8 cellular contexts compared by ENCODE assay signal in genomic region chr9:108933231-108933630, GRCh38. TPM values are rescaled to one million over a fixed set of nuclear protein-coding genes. Genes with fewer than 3 reads are reported as not detected.
DNase-seq lines count a peak whose midpoint lies in the region; ATAC-seq and TF ChIP-seq lines count a peak whose summit lies in the region.

No MANE protein-coding gene starts in this region.

- peak overlapping the region; percentile 71 for H2AFZ ChIP-seq in trophoblast cell (ENCODE audit: insufficient read depth, low read length, poor library complexity)

- H3K23ac ChIP-seq in trophoblast cell (ENCODE audit: low read length): no peak overlapping the region

- H3K14ac ChIP-seq in trophoblast cell (ENCODE audit: low read length): no peak overlapping the region

- H3K9ac ChIP-seq in trophoblast cell (ENCODE audit: low read length): peak overlapping the region; percentile 84

- no peaks in the 10 kb centered on the region for H3K9me3 ChIP-seq in trophoblast cell (ENCODE audit: insufficient read depth, low read depth, low read length)

- peaks cover 2% of the 10 kb centered on the region for H3K79me2 ChIP-seq in trophoblast cell (ENCODE audit: control insufficient read depth, insufficient read depth, low read length, poor library complexity)

- H3K27ac ChIP-seq in VCaP (peak overlapping the region; percentile 89), trophoblast cell (ENCODE audit: low read depth, low read length) (no peak overlapping the region)

- H3K4me1 ChIP-seq in trophoblast cell (ENCODE audit: control insufficient read depth in 1 of 2, insufficient read depth in 2 of 2, low read length in 2 of 2): peaks cover 0 to 7% of the 10 kb centered on the region in 2 experiments

- no peak overlapping the region for H2BK12ac ChIP-seq in trophoblast cell (ENCODE audit: low read length)

- H3K18ac ChIP-seq in trophoblast cell (ENCODE audit: low read length): no peak overlapping the region

- no peak overlapping the region for H2AK5ac ChIP-seq in trophoblast cell (ENCODE audit: low read length)

- no CpG with 5 or more reads among the region's 20 CpGs for whole genome bisulfite sequencing in trophoblast cell (ENCODE audit: extremely low coverage, insufficient coverage, insufficient read length)

- H3K4me2 ChIP-seq in trophoblast cell (ENCODE audit: low read length): peak overlapping the region; percentile 84

- ATAC-seq in GM19395 (IDR thresholded peaks at IDR 0.05; ENCODE audit: unreplicated experiment): no peak

- peak in 2 of 3 experiments; percentile 0 for DNase-seq in stimulated activated CD4-positive, alpha-beta T cell treated with anti-CD3 and anti-CD28 coated beads, TNF-alpha, amount 100 ng/mL, for 24 hours (ENCODE audit: low read depth in 3 of 3)
- DNase-seq in stimulated activated CD4-positive, alpha-beta T cell treated with anti-CD3 and anti-CD28 coated beads, Interleukin-4, amount 100 ng/mL, for 24 hours: no peak
- DNase-seq in fibroblast of villous mesenchyme (ENCODE audit: low read depth) (peak; percentile 26), trophoblast cell (peak in 1 of 2 donors; percentile 1), NCI-H748 treated with DMSO at 0.1 percent for 48 hours (lab: John Stamatoyannopoulos, UW) (no peak), GF-D8 (lab: John Stamatoyannopoulos, UW) (no peak)

- H4K8ac ChIP-seq in trophoblast cell (ENCODE audit: low read depth, low read length): peak overlapping the region; percentile 80

- H4K12ac ChIP-seq in trophoblast cell (ENCODE audit: low read depth, low read length): peak overlapping the region; percentile 76

- peaks cover 6% of the 10 kb centered on the region for H3K79me1 ChIP-seq in trophoblast cell (ENCODE audit: low read length)

- TF ChIP-seq CTCF in VCaP (conservative IDR thresholded peaks at IDR 0.05) (no peak), fibroblast of villous mesenchyme (IDR thresholded peaks at IDR 0.05; ENCODE audit: insufficient read depth, low read depth, low read length) (no peak)

- H3K36me3 ChIP-seq in trophoblast cell (ENCODE audit: control insufficient read depth in 1 of 2, insufficient read depth in 2 of 2, low read length in 2 of 2): peaks cover 2 to 4% of the 10 kb centered on the region in 2 experiments

- H4K91ac ChIP-seq in trophoblast cell (ENCODE audit: low read depth, low read length): peak overlapping the region; percentile 46

- H2BK120ac ChIP-seq in trophoblast cell (ENCODE audit: insufficient read depth, low read length, poor library complexity): no peak overlapping the region

- H3K27me3 ChIP-seq in trophoblast cell (ENCODE audit: insufficient read depth, low read length): no peaks in the 10 kb centered on the region

- no peak overlapping the region for H2BK5ac ChIP-seq in trophoblast cell (ENCODE audit: low read depth, low read length, poor library complexity)

- no peak overlapping the region for H3K4ac ChIP-seq in trophoblast cell (ENCODE audit: low read depth, low read length)

- H3K4me3 ChIP-seq in fibroblast of villous mesenchyme (ENCODE audit: low read depth, low read length) (peak overlapping the region; percentile 94), trophoblast cell (ENCODE audit: low read depth, low read length) (peak overlapping the region; percentile 88)

RNA-seq across cellular contexts. Expression of gene ELP1, which starts 0.7 kb away (rescaled TPM):
- 31.2 and 44.0 TPM in 2 replicates for total RNA-seq in fibroblast of villous mesenchyme
- polyA plus RNA-seq in trophoblast cell (2013): 15.2 and 15.5 TPM in 2 replicates

RNA-seq across cellular contexts. Expression of gene ABITRAM, which starts 1.0 kb away (rescaled TPM):
- 6.8 and 9.9 TPM in 2 replicates for total RNA-seq in fibroblast of villous mesenchyme
- 13.7 and 15.1 TPM in 2 replicates for polyA plus RNA-seq in trophoblast cell (2013)

Comparison
In these comparisons a context has a peak if more than half of its experiments do, and no peak if none do; other contexts are left out.
1. DNase-seq: peak in stimulated activated CD4-positive, alpha-beta T cell treated with anti-CD3 and anti-CD28 coated beads, TNF-alpha, amount 100 ng/mL, for 24 hours (2 of 3) and fibroblast of villous mesenchyme (single experiment); none in stimulated activated CD4-positive, alpha-beta T cell treated with anti-CD3 and anti-CD28 coated beads, Interleukin-4, amount 100 ng/mL, for 24 hours (single experiment), NCI-H748 treated with DMSO at 0.1 percent for 48 hours (single experiment) and GF-D8 (single experiment).